In the genomic region with DNA sequence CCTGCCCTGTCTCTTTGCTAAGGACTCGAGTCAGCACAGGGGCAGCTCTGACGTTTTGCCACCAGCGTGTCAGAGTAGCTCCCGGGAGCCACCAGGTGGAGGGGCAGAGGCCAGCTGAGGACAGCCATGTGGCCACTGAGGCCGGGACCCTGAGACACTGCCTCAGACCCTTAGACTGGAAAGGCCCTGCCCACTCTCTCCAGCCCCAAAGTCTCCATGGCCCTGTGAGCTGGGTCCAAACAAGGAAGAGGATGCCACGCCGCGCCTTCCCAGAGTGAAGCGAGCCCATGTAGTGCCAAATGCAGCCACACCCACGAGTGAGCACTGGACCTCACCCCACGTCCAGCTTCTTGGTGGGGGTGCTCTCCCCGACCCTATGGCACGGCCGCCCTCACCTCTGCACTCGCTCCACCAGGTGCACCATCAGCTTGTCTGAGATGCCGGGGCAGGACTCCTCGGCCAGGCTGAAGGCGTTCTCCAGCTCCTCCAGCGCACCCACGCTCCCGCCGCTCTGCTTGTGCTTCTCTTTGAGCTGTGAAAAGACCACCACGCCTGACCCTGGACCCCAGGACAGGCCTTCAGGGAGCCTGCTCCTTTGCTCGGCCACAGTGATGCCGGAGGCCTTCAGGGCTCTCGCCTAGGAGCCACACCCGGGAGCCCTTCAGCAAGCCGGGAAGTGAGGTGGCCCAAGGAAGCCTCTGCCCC, we compare ENCODE assay signal across 18 cellular contexts. TPM values are rescaled to one million over a fixed set of nuclear protein-coding genes. Genes with fewer than 3 reads are reported as not detected.
DNase-seq lines count a peak whose midpoint lies in the region; ATAC-seq, FAIRE-seq and TF ChIP-seq lines count a peak whose summit lies in the region.
"Had no signal": no experiment of that assay in that cellular context is flagged by ENCODE, and none has a peak within 500 bp of the region (broad histone marks: within the 10 kb centered on the region; RNA-seq: fewer than 3 reads in every experiment).

No MANE protein-coding gene starts in this region.

- no peak overlapping the region; a peak in 1 of 4 replicates for H3K9ac ChIP-seq in K562 (ENCODE audit: insufficient read depth in 1 of 2, low read depth in 2 of 2, low read length in 2 of 2)
- H3K9ac ChIP-seq: BLaER1 had no signal

- TF ChIP-seq EP300 in K562 (IDR thresholded peaks at IDR 0.05; ENCODE audit: low read length) (no peak), transverse colon (IDR thresholded peaks at IDR 0.05; ENCODE audit: low read depth) (no peak)

- H3K27ac Mint-ChIP-seq in neural crest cell (ENCODE audit: unreplicated experiment), result no peak overlapping the region
- H3K27ac Mint-ChIP-seq: CD4-positive, CD25-positive, alpha-beta regulatory T cell; GM23338; IgD-negative memory B cell had no signal

- H4K20me1 ChIP-seq in K562 (replicated peaks; ENCODE audit: control insufficient read depth, insufficient read depth, low read length), result no peaks in the 10 kb centered on the region

- intact Hi-C loops in Right ventricle myocardium inferior (cut with DNase I) (no loop called here), cardiac septum (cut with DNase I) (no loop called here), K562 (cut with micrococcal nuclease) (no loop called here), transverse colon (cut with DNase I; ENCODE audit: low total_unique reads) (no loop called here)

- H3K4me1 Mint-ChIP-seq in neural crest cell, result no peaks in the 10 kb centered on the region
- H3K4me1 Mint-ChIP-seq: GM23338, IgD-negative memory B cell had no signal

- in situ Hi-C loops in K562 (cut with MboI), result no loop called here
- in situ Hi-C loops in transverse colon (cut with MboI; ENCODE audit: low pct_ligation_motif_present in 1 of 4, low pct_unique_long_range_greater_than_20kb in 1 of 4, low sequenced_read_pairs in 3 of 4), result no loop called here

- H3K27me3 Mint-ChIP-seq in neural crest cell (ENCODE audit: low read depth), result no peaks in the 10 kb centered on the region
- H3K27me3 Mint-ChIP-seq: CD4-positive, CD25-positive, alpha-beta regulatory T cell; IgD-negative memory B cell had no signal

- no peak overlapping the region for H3K4me3 ChIP-seq in K562
- no peak overlapping the region for H3K4me3 ChIP-seq in transverse colon
- H3K4me3 ChIP-seq: BLaER1, GM23338 had no signal

- peaks cover 0 to 22% of the 10 kb centered on the region in 2 experiments; a peak in 2 of 5 replicates for H3K4me1 ChIP-seq in K562 (replicated peaks in 1 of 2; ENCODE audit: control insufficient read depth in 2 of 2, insufficient read depth in 2 of 2, low read length in 2 of 2)
- peaks cover 0 to 34% (median 12%) of the 10 kb centered on the region in 4 donors for H3K4me1 ChIP-seq in transverse colon

- no peak for TF ChIP-seq CTCF in K562 (IDR thresholded peaks at IDR 0.05 in 2 of 3, conservative IDR thresholded peaks at IDR 0.05 in 1 of 3; ENCODE audit: insufficient read depth in 2 of 3, low read depth in 1 of 3, low read length in 3 of 3)
- no peak for TF ChIP-seq CTCF in neural crest cell (conservative IDR thresholded peaks at IDR 0.05)
- TF ChIP-seq CTCF in transverse colon (IDR thresholded peaks at IDR 0.05), result peak in 1 of 5 experiments; percentile 9

- TF ChIP-seq POLR2A in K562 (conservative IDR thresholded peaks at IDR 0.05) (no peak), transverse colon (IDR thresholded peaks at IDR 0.05) (no peak), GM18505 (IDR thresholded peaks at IDR 0.05; ENCODE audit: borderline replicate concordance, extremely low read depth, insufficient read depth, insufficient read length) (no peak)

- TF ChIP-seq RAD21 in K562 (CRISPR knock-in tag; conservative IDR thresholded peaks at IDR 0.05 in 1 of 2, IDR thresholded peaks at IDR 0.05 in 1 of 2), result no peak

- no TSS peak for BruUV-seq in K562 (replicated peaks; lab: Mats Ljungman, UMichigan)

- DNase-seq in Right ventricle myocardium inferior (ENCODE audit: missing footprints) (peak; percentile 62), cardiac septum (ENCODE audit: low spot score) (no peak), K562 (ENCODE audit: extremely low read depth in 1 of 4, low spot score in 3 of 4) (no peak), neural crest cell (ENCODE audit: low read depth, low spot score) (no peak), transverse colon (no peak), NK-92 (lab: John Stamatoyannopoulos, UW; ENCODE audit: unreplicated experiment) (no peak), midbrain (lab: John Stamatoyannopoulos, UW) (no peak)
- DNase-seq: Calu3; CD4-positive, CD25-positive, alpha-beta regulatory T cell; DMS 273 treated with DMSO at 0.1 percent for 48 hours; DMS79; H7 had no signal

- peaks cover 3% of the 10 kb centered on the region for H3K36me3 Mint-ChIP-seq in neural crest cell (ENCODE audit: low read depth)
- H3K36me3 Mint-ChIP-seq: IgD-negative memory B cell had no signal

- no peak overlapping the region for H2AFZ ChIP-seq in K562 (ENCODE audit: low read depth, low read length)
- H2AFZ ChIP-seq: GM23338 had no signal

- no peak overlapping the region for H3K27ac ChIP-seq in K562 (ENCODE audit: extremely low read depth, low read depth, low read length)
- peak overlapping the region; percentile 1 to 82 (median 68) for H3K27ac ChIP-seq in transverse colon
- H3K27ac ChIP-seq: 22Rv1, BLaER1 had no signal

- CTCF ChIA-PET in K562 (lab: Yijun Ruan, JAX; ENCODE audit: low intra/inter-chr PET ratio), result no interaction called here

- H3K79me2 ChIP-seq in K562 (ENCODE audit: control insufficient read depth, insufficient read depth, low read length), result no peaks in the 10 kb centered on the region; the same call in 2 of the 3 replicates

- peaks cover 78% of the 10 kb centered on the region; the same call in 2 of the 3 replicates for H3K36me3 ChIP-seq in K562 (ENCODE audit: control insufficient read depth, insufficient read depth, low read length)
- H3K36me3 ChIP-seq in transverse colon, result peaks cover 0 to 10% (median 0%) of the 10 kb centered on the region in 4 donors

- ATAC-seq in Right ventricle myocardium inferior (no peak), K562 (no peak), GM18505 (IDR thresholded peaks at IDR 0.05; ENCODE audit: unreplicated experiment) (no peak)
- ATAC-seq: GM23338 had no signal

- no peak overlapping the region for H3K4me2 ChIP-seq in K562 (ENCODE audit: insufficient read depth, low read length)
- H3K4me2 ChIP-seq: BLaER1, GM23338 had no signal

- no peaks in the 10 kb centered on the region for H3K9me1 ChIP-seq in K562 (ENCODE audit: control insufficient read depth, insufficient read depth, low read length)

- FAIRE-seq in K562 (lab: Jason Lieb, UNC), result no peak
- FAIRE-seq: GM12891 had no signal

- H3K4me3 Mint-ChIP-seq in neural crest cell, result peak overlapping the region; percentile 12
- H3K4me3 Mint-ChIP-seq: CD4-positive, CD25-positive, alpha-beta regulatory T cell; GM23338; IgD-negative memory B cell had no signal

- H3K27me3 ChIP-seq in K562 (ENCODE audit: control insufficient read depth in 2 of 2, insufficient read depth in 2 of 2, low read length in 2 of 2), result no peaks in the 10 kb centered on the region
- H3K27me3 ChIP-seq in transverse colon, result no peaks in the 10 kb centered on the region
- H3K27me3 ChIP-seq: BLaER1 had no signal

- POLR2A ChIA-PET in K562 (lab: Yijun Ruan, JAX), result no interaction called here

- 92% methylated on average over 5 of the region's 28 CpGs for WGBS in K562 (ENCODE audit: insufficient coverage, low coverage, missing lambda C conversion rate)
- 93% methylated on average over 28 of the region's 28 CpGs; no CpG with 5 or more reads in 1 of the 2 donors for WGBS in transverse colon (ENCODE audit: low coverage in 1 of 2), 2 donors

- H3K9me3 ChIP-seq in K562 (replicated peaks; ENCODE audit: control insufficient read depth, insufficient read depth, low read depth, low read length), result no peaks in the 10 kb centered on the region
- no peaks in the 10 kb centered on the region for H3K9me3 ChIP-seq in transverse colon
- H3K9me3 ChIP-seq: BLaER1 had no signal

- no peaks in the 10 kb centered on the region for H3K9me3 Mint-ChIP-seq in neural crest cell
- H3K9me3 Mint-ChIP-seq: CD4-positive, CD25-positive, alpha-beta regulatory T cell; GM23338; IgD-negative memory B cell had no signal

TF ChIP-seq in K562, 482 proteins besides CTCF, POLR2A, EP300 and RAD21:
- peak; percentile 33; the same call in 1 of the 2 replicates for TF ChIP-seq POLR2G (IDR thresholded peaks at IDR 0.05; ENCODE audit: low read depth, low read length)
- TF ChIP-seq, protein P1, sequence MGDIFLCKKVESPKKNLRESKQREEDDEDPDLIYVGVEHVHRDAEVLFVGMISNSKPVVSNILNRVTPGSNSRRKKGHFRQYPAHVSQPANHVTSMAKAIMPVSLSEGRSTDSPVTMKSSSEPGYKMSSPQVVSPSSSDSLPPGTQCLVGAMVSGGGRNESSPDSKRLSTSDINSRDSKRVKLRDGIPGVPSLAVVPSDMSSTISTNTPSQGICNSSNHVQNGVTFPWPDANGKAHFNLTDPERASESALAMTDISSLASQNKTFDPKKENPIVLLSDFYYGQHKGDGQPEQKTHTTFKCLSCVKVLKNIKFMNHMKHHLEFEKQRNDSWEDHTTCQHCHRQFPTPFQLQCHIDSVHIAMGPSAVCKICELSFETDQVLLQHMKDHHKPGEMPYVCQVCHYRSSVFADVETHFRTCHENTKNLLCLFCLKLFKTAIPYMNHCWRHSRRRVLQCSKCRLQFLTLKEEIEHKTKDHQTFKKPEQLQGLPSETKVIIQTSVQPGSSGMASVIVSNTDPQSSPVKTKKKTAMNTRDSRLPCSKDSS (IDR thresholded peaks at IDR 0.05; ENCODE audit: low read depth, partially characterized antibody), result no peak

RNA-seq across cellular contexts. Expression of a gene that starts 12.2 kb away (rescaled TPM):
- total RNA-seq in Right ventricle myocardium inferior (97.4 TPM), cardiac septum (95.9 TPM), K562 (2014; rRNA removed) (116 and 163 TPM in 2 replicates), K562 (2014; rRNA removed; fragmentation: Illumina TruSeq; extraction: Trizol) (35.0 and 61.9 TPM in 2 replicates), K562 (2015; rRNA removed; fragmentation: Illumina TruSeq; extraction: Trizol) (66.9 and 75.2 TPM in 2 replicates), K562 (2021) (107 and 123 TPM in 2 replicates), neural crest cell (215 and 223 TPM in 2 replicates), transverse colon (100 to 1,000 TPM; 159 to 427 (median 205) TPM)
- 304 and 771 TPM in 2 replicates for total RNA-seq in K562 (2011; cell fraction: chromatin; rRNA removed; ENCODE audit: low replicate concordance)
- total RNA-seq in K562 (2011; cell fraction: nucleolus; rRNA removed), result 391 and 430 TPM in 2 replicates
- 299 and 300 TPM in 2 replicates for total RNA-seq in K562 (2011; cell fraction: nucleoplasm; rRNA removed)
- polyA plus RNA-seq in K562 (2011; rRNA removed) (169 and 218 TPM in 2 replicates), K562 (2014; fragmentation: Illumina TruSeq; extraction: Trizol) (151 and 157 TPM in 2 replicates), K562 (2014; fragmentation: Nextera tagmentation; extraction: Ambion mirVana) (10 to 100 TPM in 1 of 2 experiments, 1 to 10 TPM in 1; 5.4 to 10.3 TPM), K562 (2014; rRNA removed) (177 and 178 TPM in 2 replicates)
- polyA plus RNA-seq in K562 (2011; cell fraction: cytosol; rRNA removed), result 168 and 300 TPM in 2 replicates
- 929 and 1,221 TPM in 2 replicates for polyA plus RNA-seq in K562 (2011; cell fraction: nucleus; rRNA removed)
- polyA plus RNA-seq in K562 (2012), result 120 and 121 TPM in 2 replicates
- 83.1 and 97.9 TPM in 2 replicates for polyA minus RNA-seq in K562 (2011; rRNA and poly(A)+ RNA removed)
- polyA minus RNA-seq in K562 (2011; cell fraction: cytosol; rRNA and poly(A)+ RNA removed), result 60.5 and 75.9 TPM in 2 replicates
- 113 and 164 TPM in 2 replicates for polyA minus RNA-seq in K562 (2011; cell fraction: nucleus; rRNA and poly(A)+ RNA removed)
